ENCODE assay signal across 7 cellular contexts in genomic region chr16:81808933-81809480, GRCh38. TPM values are rescaled to one million over a fixed set of nuclear protein-coding genes. Genes with fewer than 3 reads are reported as not detected.
DNase-seq lines count a peak whose midpoint lies in the region; ATAC-seq, FAIRE-seq and TF ChIP-seq lines count a peak whose summit lies in the region.

No MANE protein-coding gene starts in this region.

- no peaks in the 10 kb centered on the region for H3K36me3 ChIP-seq in small intestine (ENCODE audit: control insufficient read depth in 2 of 2, insufficient read depth in 2 of 2, low read length in 2 of 2)

- DNase-seq in NOMO-1 (lab: John Stamatoyannopoulos, UW; ENCODE audit: unreplicated experiment in 2 of 2) (peak; percentile 57 to 69), small intestine (peak; percentile 79), type B pancreatic cell (ENCODE audit: extremely low spot score, unreplicated experiment) (no peak), cerebellar cortex (ENCODE audit: low spot score) (no peak), NCI-H2227 treated with DMSO at 0.1 percent for 48 hours (lab: John Stamatoyannopoulos, UW) (no peak)

- no peaks in the 10 kb centered on the region for H3K36me3 Mint-ChIP-seq in type B pancreatic cell

- no peaks in the 10 kb centered on the region for H3K9me3 ChIP-seq in small intestine (ENCODE audit: control insufficient read depth, low read depth)

- H3K27ac Mint-ChIP-seq in type B pancreatic cell = no peak overlapping the region

- WGBS in small intestine, 3 donors = 38 to 70% (median 40%) methylated on average over 3 of the region's 3 CpGs

- H3K27ac ChIP-seq in small intestine (ENCODE audit: low read depth in 1 of 2, low read length in 1 of 2) = peak overlapping the region; percentile 49 to 83

- H3K4me3 ChIP-seq in small intestine (ENCODE audit: low read depth in 1 of 2, low read length in 2 of 2) = no peak overlapping the region

- no peaks in the 10 kb centered on the region for H3K27me3 ChIP-seq in small intestine (ENCODE audit: control insufficient read depth in 2 of 2, insufficient read depth in 2 of 2, low read length in 2 of 2)

- no peak overlapping the region for H3K4me3 Mint-ChIP-seq in type B pancreatic cell

- TF ChIP-seq CTCF in type B pancreatic cell (conservative IDR thresholded peaks at IDR 0.05) = no peak

- H3K4me1 ChIP-seq in small intestine (ENCODE audit: control insufficient read depth in 2 of 2, insufficient read depth in 1 of 2, low read depth in 1 of 2, low read length in 1 of 2) = peaks cover 4% of the 10 kb centered on the region in 2 donors

- peaks cover 3% of the 10 kb centered on the region for H3K27me3 Mint-ChIP-seq in type B pancreatic cell

- FAIRE-seq in small intestine (lab: Jason Lieb, UNC) = no peak

- H3K4me1 Mint-ChIP-seq in type B pancreatic cell (ENCODE audit: unreplicated experiment) = peaks cover 6% of the 10 kb centered on the region

- ATAC-seq in GM19025 (IDR thresholded peaks at IDR 0.05; ENCODE audit: low read depth, unreplicated experiment) (peak; percentile 65), HG02763 (IDR thresholded peaks at IDR 0.05; ENCODE audit: unreplicated experiment) (peak; percentile 61)

- H3K9me3 Mint-ChIP-seq in type B pancreatic cell = no peaks in the 10 kb centered on the region

RNA-seq across cellular contexts. Expression of gene PLCG2, which starts 29.9 kb away (rescaled TPM):
- polyA plus RNA-seq in small intestine = 10 to 100 TPM in 2 of 3 donors, 1 to 10 TPM in 1; 8.4 to 27.5 (median 10.3) TPM
- total RNA-seq in type B pancreatic cell (ENCODE audit: low replicate concordance) = 12.4 and 31.1 TPM in 2 replicates

Comparison
In these comparisons a context has a peak if more than half of its experiments do, and no peak if none do; other contexts are left out.
1. DNase-seq: peak in NOMO-1 (2 of 2) and small intestine (single experiment); none in type B pancreatic cell (single experiment), cerebellar cortex (single experiment) and NCI-H2227 treated with DMSO at 0.1 percent for 48 hours (single experiment).